In genomic region chr3:184305577-184305976, GRCh38 we compare ENCODE assay signal across 9 cellular contexts. TPM values are rescaled to one million over a fixed set of nuclear protein-coding genes. Genes with fewer than 3 reads are reported as not detected.
A peak's percentile ranks its signal among the peaks of the same experiment; 100 is the strongest.
DNase-seq lines count a peak whose midpoint lies in the region; ATAC-seq and TF ChIP-seq lines count a peak whose summit lies in the region.
"Had no signal": no experiment of that assay in that cellular context is flagged by ENCODE, and none has a peak within 500 bp of the region (broad histone marks: within the 10 kb centered on the region; RNA-seq: fewer than 3 reads in every experiment).

No MANE protein-coding gene starts in this region.

- in situ Hi-C loops in GM13977 (cut with MboI; ENCODE audit: low pct_unique_long_range_greater_than_20kb, low sequenced_read_pairs, unreplicated experiment) = no loop called here

- no peaks in the 10 kb centered on the region for H3K4me1 Mint-ChIP-seq in activated T-helper 17 cell treated with anti-CD3 and anti-CD28 coated beads, Interleukin-2, amount 50 U/mL, for 72 hours

- TF ChIP-seq CTCF in AG09319 (IDR thresholded peaks at IDR 0.05; ENCODE audit: low read depth, low read length) (peak; percentile 11), GM13977 (IDR thresholded peaks at IDR 0.05; ENCODE audit: extremely low read depth, insufficient read depth, missing control alignments) (peak; percentile 15), WERI-Rb-1 (IDR thresholded peaks at IDR 0.05; ENCODE audit: low read depth, low read length) (0 out of 2 replicates have a peak, but pooled peaks have one; percentile 10), kidney epithelial cell (IDR thresholded peaks at IDR 0.05; ENCODE audit: insufficient read depth, low read length, poor library complexity, severe bottlenecking) (peak; percentile 44), GM20000 (IDR thresholded peaks at IDR 0.05; ENCODE audit: extremely low read depth, missing control alignments) (no peak)

- no peak for ATAC-seq in HG03097 (IDR thresholded peaks at IDR 0.05; ENCODE audit: low FRiP score, unreplicated experiment)
- ATAC-seq in activated T-helper 17 cell treated with anti-CD3 and anti-CD28 coated beads, Interleukin-2, amount 50 U/mL, for 72 hours (replicated peaks) = no peak

- no peak overlapping the region for H3K27ac ChIP-seq in WERI-Rb-1

- H3K4me3 ChIP-seq in WERI-Rb-1 (ENCODE audit: low read depth, low read length) = no peak overlapping the region
- H3K4me3 ChIP-seq in kidney epithelial cell (ENCODE audit: low read depth, low read length) = no peak overlapping the region

- DNase-seq in AG09319 (ENCODE audit: extremely low read depth, low read depth) (no peak), GM13977 (ENCODE audit: low spot score) (no peak), WERI-Rb-1 (no peak), kidney epithelial cell (ENCODE audit: low read depth) (no peak), GM20000 (ENCODE audit: low spot score) (no peak), NCI-H146 (lab: John Stamatoyannopoulos, UW) (no peak)
- DNase-seq: activated effector memory CD4-positive, alpha-beta T cell treated with Interleukin-2 at 50 U/mL for 16 hours had no signal

- no peaks in the 10 kb centered on the region for H3K9me3 ChIP-seq in WERI-Rb-1 (ENCODE audit: severe bottlenecking)

- H3K9me3 Mint-ChIP-seq in activated T-helper 17 cell treated with anti-CD3 and anti-CD28 coated beads, Interleukin-2, amount 50 U/mL, for 72 hours = no peaks in the 10 kb centered on the region

- H3K27me3 ChIP-seq in WERI-Rb-1 (ENCODE audit: insufficient read depth, low read depth, severe bottlenecking) = no peaks in the 10 kb centered on the region
- H3K27me3 ChIP-seq in kidney epithelial cell (ENCODE audit: control insufficient read depth, insufficient read depth, low read length) = no peaks in the 10 kb centered on the region

- H3K36me3 ChIP-seq in WERI-Rb-1 (peaks cover 85% of the 10 kb centered on the region), kidney epithelial cell (ENCODE audit: control insufficient read depth, insufficient read depth, low read length) (peaks cover 7% of the 10 kb centered on the region)

- no peak overlapping the region for H3K27ac Mint-ChIP-seq in activated T-helper 17 cell treated with anti-CD3 and anti-CD28 coated beads, Interleukin-2, amount 50 U/mL, for 72 hours

- peaks cover 96% of the 10 kb centered on the region for H3K36me3 Mint-ChIP-seq in activated T-helper 17 cell treated with anti-CD3 and anti-CD28 coated beads, Interleukin-2, amount 50 U/mL, for 72 hours (ENCODE audit: low read depth)

- no peak overlapping the region for H3K4me3 Mint-ChIP-seq in activated T-helper 17 cell treated with anti-CD3 and anti-CD28 coated beads, Interleukin-2, amount 50 U/mL, for 72 hours

- no peaks in the 10 kb centered on the region for H3K27me3 Mint-ChIP-seq in activated T-helper 17 cell treated with anti-CD3 and anti-CD28 coated beads, Interleukin-2, amount 50 U/mL, for 72 hours

RNA-seq across cellular contexts. Expression of gene PSMD2, which starts 6.5 kb away (rescaled TPM):
- total RNA-seq in kidney epithelial cell = 903 and 972 TPM in 2 replicates
- 100 to 1,000 TPM; 143 to 311 TPM for total RNA-seq in activated T-helper 17 cell treated with anti-CD3 and anti-CD28 coated beads, Interleukin-2, amount 50 U/mL, for 72 hours

RNA-seq across cellular contexts. Expression of gene EIF4G1, which starts 8.8 kb away (rescaled TPM):
- total RNA-seq in kidney epithelial cell = 381 and 386 TPM in 2 replicates
- total RNA-seq in activated T-helper 17 cell treated with anti-CD3 and anti-CD28 coated beads, Interleukin-2, amount 50 U/mL, for 72 hours = 100 to 1,000 TPM; 242 to 551 TPM

RNA-seq across cellular contexts. Expression of gene ECE2, which starts 29.8 kb away (rescaled TPM):
- not detected in 2 replicates for total RNA-seq in kidney epithelial cell
- not detected for total RNA-seq in activated T-helper 17 cell treated with anti-CD3 and anti-CD28 coated beads, Interleukin-2, amount 50 U/mL, for 72 hours

RNA-seq across cellular contexts. Expression of gene FAM131A, which starts 31.8 kb away (rescaled TPM):
- 14.0 and 14.7 TPM in 2 replicates for total RNA-seq in kidney epithelial cell
- 1 to 10 TPM; 2.5 to 6.7 TPM for total RNA-seq in activated T-helper 17 cell treated with anti-CD3 and anti-CD28 coated beads, Interleukin-2, amount 50 U/mL, for 72 hours

RNA-seq across cellular contexts. Expression of gene CAMK2N2, which starts 44.2 kb away (rescaled TPM):
- total RNA-seq in kidney epithelial cell = 0.67 and 1.2 TPM in 2 replicates
- 1 to 10 TPM in 1 of 2 donors, under 1 TPM in 1; 0.64 to 1.2 TPM for total RNA-seq in activated T-helper 17 cell treated with anti-CD3 and anti-CD28 coated beads, Interleukin-2, amount 50 U/mL, for 72 hours
